8 cellular contexts compared by ENCODE assay signal in the genomic region with DNA sequence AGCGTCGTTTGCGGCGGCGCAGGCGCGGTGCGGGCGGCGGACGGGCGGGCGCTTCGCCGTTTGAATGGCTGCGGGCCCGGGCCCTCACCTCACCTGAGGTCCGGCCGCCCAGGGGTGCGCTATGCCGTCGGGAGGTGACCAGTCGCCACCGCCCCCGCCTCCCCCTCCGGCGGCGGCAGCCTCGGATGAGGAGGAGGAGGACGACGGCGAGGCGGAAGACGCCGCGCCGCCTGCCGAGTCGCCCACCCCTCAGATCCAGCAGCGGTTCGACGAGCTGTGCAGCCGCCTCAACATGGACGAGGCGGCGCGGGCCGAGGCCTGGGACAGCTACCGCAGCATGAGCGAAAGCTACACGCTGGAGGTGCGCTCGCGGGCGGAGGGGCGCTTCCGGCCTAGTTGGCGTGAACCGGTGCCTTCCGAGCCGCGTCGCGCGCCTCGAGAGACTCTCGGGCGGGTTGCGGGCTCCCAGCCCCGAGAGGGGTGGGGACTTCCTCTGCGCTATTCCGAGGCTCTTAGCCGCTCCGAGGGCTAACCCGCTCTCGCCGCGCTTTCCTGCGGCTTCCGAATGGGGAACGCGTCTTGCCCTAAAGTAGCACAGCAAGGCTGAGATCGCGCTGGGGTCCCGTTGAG. TPM values are rescaled to one million over a fixed set of nuclear protein-coding genes. Genes with fewer than 3 reads are reported as not detected.
DNase-seq lines count a peak whose midpoint lies in the region; ATAC-seq and TF ChIP-seq lines count a peak whose summit lies in the region.

A gene with protein sequence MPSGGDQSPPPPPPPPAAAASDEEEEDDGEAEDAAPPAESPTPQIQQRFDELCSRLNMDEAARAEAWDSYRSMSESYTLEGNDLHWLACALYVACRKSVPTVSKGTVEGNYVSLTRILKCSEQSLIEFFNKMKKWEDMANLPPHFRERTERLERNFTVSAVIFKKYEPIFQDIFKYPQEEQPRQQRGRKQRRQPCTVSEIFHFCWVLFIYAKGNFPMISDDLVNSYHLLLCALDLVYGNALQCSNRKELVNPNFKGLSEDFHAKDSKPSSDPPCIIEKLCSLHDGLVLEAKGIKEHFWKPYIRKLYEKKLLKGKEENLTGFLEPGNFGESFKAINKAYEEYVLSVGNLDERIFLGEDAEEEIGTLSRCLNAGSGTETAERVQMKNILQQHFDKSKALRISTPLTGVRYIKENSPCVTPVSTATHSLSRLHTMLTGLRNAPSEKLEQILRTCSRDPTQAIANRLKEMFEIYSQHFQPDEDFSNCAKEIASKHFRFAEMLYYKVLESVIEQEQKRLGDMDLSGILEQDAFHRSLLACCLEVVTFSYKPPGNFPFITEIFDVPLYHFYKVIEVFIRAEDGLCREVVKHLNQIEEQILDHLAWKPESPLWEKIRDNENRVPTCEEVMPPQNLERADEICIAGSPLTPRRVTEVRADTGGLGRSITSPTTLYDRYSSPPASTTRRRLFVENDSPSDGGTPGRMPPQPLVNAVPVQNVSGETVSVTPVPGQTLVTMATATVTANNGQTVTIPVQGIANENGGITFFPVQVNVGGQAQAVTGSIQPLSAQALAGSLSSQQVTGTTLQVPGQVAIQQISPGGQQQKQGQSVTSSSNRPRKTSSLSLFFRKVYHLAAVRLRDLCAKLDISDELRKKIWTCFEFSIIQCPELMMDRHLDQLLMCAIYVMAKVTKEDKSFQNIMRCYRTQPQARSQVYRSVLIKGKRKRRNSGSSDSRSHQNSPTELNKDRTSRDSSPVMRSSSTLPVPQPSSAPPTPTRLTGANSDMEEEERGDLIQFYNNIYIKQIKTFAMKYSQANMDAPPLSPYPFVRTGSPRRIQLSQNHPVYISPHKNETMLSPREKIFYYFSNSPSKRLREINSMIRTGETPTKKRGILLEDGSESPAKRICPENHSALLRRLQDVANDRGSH (plus strand): TSS at position 36 of the 630 bp plus-strand sequence. CDS start 86 bp downstream, at position 122.

- H3K4me2 ChIP-seq in mesenchymal stem cell (ENCODE audit: low read length, poor library complexity, severe bottlenecking): peak within 1 kb of the TSS; percentile 79

- peak; percentile 76 for ATAC-seq in HG03045 (IDR thresholded peaks at IDR 0.05; ENCODE audit: unreplicated experiment)
- ATAC-seq in activated CD8-positive, alpha-beta T cell treated with anti-CD3 and anti-CD28 coated beads, Interleukin-2, amount 10 ng/mL, durations not matched to agents 7 days and 5 days: peak; percentile 88

- H3K9ac ChIP-seq in mesenchymal stem cell (ENCODE audit: low read length): peak within 1 kb of the TSS; percentile 96

- H4K91ac ChIP-seq in mesenchymal stem cell (ENCODE audit: low read length): peak within 1 kb of the TSS; percentile 77

- no peak within 1 kb of the TSS for H2AK5ac ChIP-seq in mesenchymal stem cell (ENCODE audit: low read length, severe bottlenecking)

- H2BK5ac ChIP-seq in mesenchymal stem cell (ENCODE audit: low read depth, low read length, poor library complexity, severe bottlenecking): no peak within 1 kb of the TSS

- H3K9me3 ChIP-seq in mesenchymal stem cell (ENCODE audit: control insufficient read depth, low read length): no peaks in the 10 kb centered on the region

- POLR2A ChIA-PET in AG04449 (lab: Yijun Ruan, JAX): no interaction called here
- POLR2A ChIA-PET in activated CD8-positive, alpha-beta T cell treated with anti-CD3 and anti-CD28 coated beads, Interleukin-2, amount 10 ng/mL, durations not matched to agents 7 days and 5 days (lab: Charles Lee): interaction anchor here (0.6 to 5.5 kb wide), 14 partner anchors 10 to 900 kb away, joined by 3 to 101 read pairs (median 4); partner anchors contain the start of gene AKTIP

- H3K18ac ChIP-seq in mesenchymal stem cell (ENCODE audit: low read depth in 1 of 2, low read length in 2 of 2): peak within 1 kb of the TSS; percentile 73 to 77

- CTCF ChIA-PET in AG04449 (lab: Yijun Ruan, JAX): interaction anchor here (1.4 kb wide), 1 partner anchor 1243 kb away, joined by 3 read pairs; no protein-coding TSS in a partner anchor
- CTCF ChIA-PET in activated CD8-positive, alpha-beta T cell treated with anti-CD3 and anti-CD28 coated beads, Interleukin-2, amount 10 ng/mL, durations not matched to agents 7 days and 5 days (lab: Charles Lee): interaction anchor here (0.9 to 3.4 kb wide), 4 partner anchors 19 to 69 kb away, joined by 3 to 26 read pairs (median 4); partner anchors contain the start of gene AKTIP

- peak within 1 kb of the TSS; percentile 73 for H2BK120ac ChIP-seq in mesenchymal stem cell (ENCODE audit: low read depth, low read length)

- H3K79me1 ChIP-seq in mesenchymal stem cell (replicated peaks; ENCODE audit: low read length, poor library complexity, severe bottlenecking): peaks cover 4% of the 10 kb centered on the region

- peaks cover 43% of the 10 kb centered on the region for H3K4me1 Mint-ChIP-seq in activated CD8-positive, alpha-beta T cell treated with anti-CD3 and anti-CD28 coated beads, Interleukin-2, amount 10 ng/mL, durations not matched to agents 7 days and 5 days (ENCODE audit: low read depth)

- WGBS in mesenchymal stem cell: under 1% methylated on average over 74 of the region's 85 CpGs

- H3K14ac ChIP-seq in mesenchymal stem cell (ENCODE audit: low read length in 2 of 2): peak within 1 kb of the TSS in 1 of 2 experiments; percentile 5

- no peaks in the 10 kb centered on the region for H3K36me3 ChIP-seq in mesenchymal stem cell (ENCODE audit: control insufficient read depth in 1 of 2, insufficient read depth in 2 of 2, low read depth in 1 of 2, low read length in 2 of 2)

- peak within 1 kb of the TSS; percentile 96 for H2AFZ ChIP-seq in mesenchymal stem cell (ENCODE audit: low read depth, low read length)

- no peak for TF ChIP-seq CTCF in AG04449 (IDR thresholded peaks at IDR 0.05; ENCODE audit: insufficient read depth, low read length, missing control alignments)

- no peaks in the 10 kb centered on the region for H3K9me3 Mint-ChIP-seq in activated CD8-positive, alpha-beta T cell treated with anti-CD3 and anti-CD28 coated beads, Interleukin-2, amount 10 ng/mL, durations not matched to agents 7 days and 5 days (ENCODE audit: insufficient read depth)

- DNase-seq in AG04449 (ENCODE audit: low read depth, low spot score): no peak
- DNase-seq in NCI-H510A (lab: John Stamatoyannopoulos, UW): peak; percentile 41
- peak; percentile 85 for DNase-seq in activated CD8-positive, alpha-beta T cell treated with anti-CD3 and anti-CD28 coated beads, Interleukin-2, amount 10 ng/mL, durations not matched to agents 7 days and 5 days
- DNase-seq in effector CD4-positive, alpha-beta T cell: peak; percentile 70
- DNase-seq in mesenchymal stem cell: peak; percentile 70
- DNase-seq in stimulated activated CD8-positive, alpha-beta memory T cell treated with anti-CD3 and anti-CD28 coated beads, Interleukin-15, amount 100 ng/mL, for 24 hours (ENCODE audit: low read depth): peak; percentile 39

- H3K23ac ChIP-seq in mesenchymal stem cell (ENCODE audit: low read length in 2 of 2): peak within 1 kb of the TSS in 1 of 2 experiments; percentile 40

- H3K4me3 ChIP-seq in AG04449 (ENCODE audit: low read depth, low read length) (peak within 1 kb of the TSS; percentile 96), mesenchymal stem cell (ENCODE audit: insufficient read depth in 1 of 2, low read depth in 1 of 2, low read length in 2 of 2) (peak within 1 kb of the TSS; percentile 86 to 99)

- H3K27me3 Mint-ChIP-seq in activated CD8-positive, alpha-beta T cell treated with anti-CD3 and anti-CD28 coated beads, Interleukin-2, amount 10 ng/mL, durations not matched to agents 7 days and 5 days (ENCODE audit: low read depth): no peaks in the 10 kb centered on the region

- peak within 1 kb of the TSS; percentile 22 for H3K27ac ChIP-seq in mesenchymal stem cell (ENCODE audit: low read length, poor library complexity, severe bottlenecking)

- peak; percentile 56 for TF ChIP-seq POLR2A in GM18526 (IDR thresholded peaks at IDR 0.05; ENCODE audit: extremely low read depth, insufficient read length)

- H3K4me1 ChIP-seq in mesenchymal stem cell (ENCODE audit: control insufficient read depth, insufficient read depth, low read depth, low read length): no peaks in the 10 kb centered on the region

- peaks cover 29% of the 10 kb centered on the region for H3K36me3 Mint-ChIP-seq in activated CD8-positive, alpha-beta T cell treated with anti-CD3 and anti-CD28 coated beads, Interleukin-2, amount 10 ng/mL, durations not matched to agents 7 days and 5 days (ENCODE audit: low read depth)

- H2BK15ac ChIP-seq in mesenchymal stem cell (ENCODE audit: low read depth, poor library complexity, severe bottlenecking): peak within 1 kb of the TSS; percentile 77

- no peaks in the 10 kb centered on the region for H3K27me3 ChIP-seq in mesenchymal stem cell (ENCODE audit: control insufficient read depth in 1 of 2, insufficient read depth in 1 of 2, low read length in 2 of 2)

- H4K8ac ChIP-seq in mesenchymal stem cell (ENCODE audit: low read length): peak within 1 kb of the TSS; percentile 93

- peak within 1 kb of the TSS; percentile 96 for H3K4me3 Mint-ChIP-seq in activated CD8-positive, alpha-beta T cell treated with anti-CD3 and anti-CD28 coated beads, Interleukin-2, amount 10 ng/mL, durations not matched to agents 7 days and 5 days

- H3K27ac Mint-ChIP-seq in activated CD8-positive, alpha-beta T cell treated with anti-CD3 and anti-CD28 coated beads, Interleukin-2, amount 10 ng/mL, durations not matched to agents 7 days and 5 days: peak within 1 kb of the TSS; percentile 95

- H2BK12ac ChIP-seq in mesenchymal stem cell (ENCODE audit: low read length in 2 of 2): peak within 1 kb of the TSS in 1 of 2 experiments; percentile 15

- H3K4ac ChIP-seq in mesenchymal stem cell (ENCODE audit: low read depth in 1 of 2, low read length in 2 of 2): peak within 1 kb of the TSS; percentile 3 to 75

RNA-seq across cellular contexts. Expression of the gene that starts here (rescaled TPM):
- 100 to 1,000 TPM; 137 to 138 TPM for total RNA-seq in activated CD8-positive, alpha-beta T cell treated with anti-CD3 and anti-CD28 coated beads, Interleukin-2, amount 10 ng/mL, durations not matched to agents 7 days and 5 days
- 18.1 TPM for polyA plus RNA-seq in mesenchymal stem cell (2013, experiment 1 of 2)
- 18.5 TPM for polyA plus RNA-seq in mesenchymal stem cell (2013, experiment 2 of 2)
